ENCODE assay signal across 8 cellular contexts in the genomic region with DNA sequence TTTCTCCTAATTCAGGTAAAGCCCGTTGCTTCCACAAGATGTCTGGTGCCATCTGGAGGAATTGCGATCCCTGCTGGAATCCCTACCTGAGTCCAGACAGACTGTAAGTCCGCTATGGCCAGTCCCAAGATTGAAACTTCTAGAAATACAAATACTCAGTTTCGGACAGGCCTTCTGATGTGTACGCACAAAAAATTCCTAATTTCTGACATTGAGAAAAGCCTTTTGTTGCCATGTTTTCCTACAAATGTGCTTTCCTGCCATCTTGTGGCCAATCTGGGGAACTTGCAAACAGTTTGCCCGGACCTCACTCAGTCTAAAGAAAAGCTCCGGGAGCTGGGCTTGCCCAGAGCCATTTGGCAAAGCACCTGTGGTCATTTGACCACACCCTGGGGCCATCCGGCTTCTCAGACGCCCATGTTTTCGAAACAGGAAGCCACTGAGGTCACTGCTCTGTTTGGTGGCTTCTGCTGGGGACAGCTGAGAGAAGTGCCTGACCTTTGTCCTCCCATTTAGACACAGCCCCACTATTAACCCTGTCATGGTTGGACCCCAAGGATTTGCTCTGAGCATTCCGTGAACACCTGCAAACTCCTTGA.
DNase-seq lines count a peak whose midpoint lies in the region; ATAC-seq and TF ChIP-seq lines count a peak whose summit lies in the region.

No MANE protein-coding gene starts in this region.

- H2AFZ ChIP-seq in fibroblast of lung (ENCODE audit: low read length), result no peak overlapping the region

- POLR2A ChIA-PET in naive thymus-derived CD4-positive, alpha-beta T cell (lab: Charles Lee), result no interaction called here

- DNase-seq in COLO668 (lab: John Stamatoyannopoulos, UW; ENCODE audit: unreplicated experiment), result peak; percentile 88
- peak; percentile 68 for DNase-seq in HT1080 (ENCODE audit: low read depth)
- DNase-seq in OCI-M1 (lab: John Stamatoyannopoulos, UW), result peak; percentile 79
- DNase-seq in activated T-cell treated with anti-CD3 and anti-CD28 coated beads, Interleukin-2, amount 50 U/mL, for 1 hour, result peak; percentile 37
- DNase-seq in fibroblast of lung (ENCODE audit: low read depth in 2 of 2), result peak; percentile 61 to 83
- DNase-seq in naive thymus-derived CD4-positive, alpha-beta T cell, result peak in 8 of 9 donors; percentile 16 to 57 (median 40)
- no peak for DNase-seq in thoracic aorta (ENCODE audit: low spot score)

- H3K4me1 Mint-ChIP-seq in naive thymus-derived CD4-positive, alpha-beta T cell, result peaks cover 0 to 8% (median 0%) of the 10 kb centered on the region in 7 donors

- no peaks in the 10 kb centered on the region for H3K4me1 ChIP-seq in fibroblast of lung (ENCODE audit: control insufficient read depth, extremely low read depth, insufficient read depth, low read length)
- no peaks in the 10 kb centered on the region for H3K4me1 ChIP-seq in naive thymus-derived CD4-positive, alpha-beta T cell (ENCODE audit: control insufficient read depth in 2 of 2, insufficient read depth in 2 of 2, low read length in 2 of 2)
- H3K4me1 ChIP-seq in thoracic aorta (ENCODE audit: control insufficient read depth in 1 of 2, low read depth in 2 of 2), result peaks cover 4 to 22% of the 10 kb centered on the region in 2 donors

- H4K20me1 ChIP-seq in fibroblast of lung (ENCODE audit: control insufficient read depth, extremely low read depth, insufficient read depth, low read length), result no peaks in the 10 kb centered on the region

- H3K9ac ChIP-seq in fibroblast of lung (ENCODE audit: insufficient read depth, low read length), result no peak overlapping the region

- no peaks in the 10 kb centered on the region for H3K79me2 ChIP-seq in fibroblast of lung (ENCODE audit: control insufficient read depth, insufficient read depth, low read length)

- H3K27me3 Mint-ChIP-seq in naive thymus-derived CD4-positive, alpha-beta T cell, result peaks cover 0 to 11% (median 0%) of the 10 kb centered on the region in 5 donors

- peak; percentile 81 for ATAC-seq in GM19452 (IDR thresholded peaks at IDR 0.05; ENCODE audit: unreplicated experiment)
- peak; percentile 79 for ATAC-seq in naive thymus-derived CD4-positive, alpha-beta T cell
- ATAC-seq in thoracic aorta (ENCODE audit: insufficient number of reproducible peaks, low FRiP score, low read depth), result no peak

- H3K27me3 ChIP-seq in fibroblast of lung (ENCODE audit: control insufficient read depth, insufficient read depth, low read length), result peaks cover under 1% of the 10 kb centered on the region
- no peaks in the 10 kb centered on the region for H3K27me3 ChIP-seq in naive thymus-derived CD4-positive, alpha-beta T cell (ENCODE audit: control insufficient read depth in 2 of 2, insufficient read depth in 2 of 2, low read length in 2 of 2)
- no peaks in the 10 kb centered on the region for H3K27me3 ChIP-seq in thoracic aorta (replicated peaks; ENCODE audit: insufficient read depth)

- H3K4me3 Mint-ChIP-seq in naive thymus-derived CD4-positive, alpha-beta T cell, result no peak overlapping the region

- CTCF ChIA-PET in naive thymus-derived CD4-positive, alpha-beta T cell (lab: Charles Lee), result interaction anchor here (0.8 to 1.0 kb wide), 2 partner anchors 19 to 228 kb away, joined by 3 to 4 read pairs; no protein-coding TSS in a partner anchor

- no peaks in the 10 kb centered on the region for H3K9me3 ChIP-seq in fibroblast of lung (ENCODE audit: control insufficient read depth, insufficient read depth, low read depth, low read length)
- H3K9me3 ChIP-seq in naive thymus-derived CD4-positive, alpha-beta T cell (ENCODE audit: control insufficient read depth in 2 of 3, low read length in 3 of 3), result no peaks in the 10 kb centered on the region
- no peaks in the 10 kb centered on the region for H3K9me3 ChIP-seq in thoracic aorta

- H3K36me3 ChIP-seq in fibroblast of lung (ENCODE audit: control insufficient read depth, insufficient read depth, low read length), result no peaks in the 10 kb centered on the region
- H3K36me3 ChIP-seq in naive thymus-derived CD4-positive, alpha-beta T cell (ENCODE audit: control insufficient read depth in 2 of 3, insufficient read depth in 3 of 3, low read length in 3 of 3), result no peaks in the 10 kb centered on the region
- H3K36me3 ChIP-seq in thoracic aorta, result no peaks in the 10 kb centered on the region

- intact Hi-C loops in naive thymus-derived CD4-positive, alpha-beta T cell (cut with micrococcal nuclease), result loop anchor here (1.0 to 5.0 kb wide), 7 partner anchors 20 to 818 kb away; no protein-coding TSS in a partner anchor

- TF ChIP-seq CTCF in fibroblast of lung (conservative IDR thresholded peaks at IDR 0.05 in 1 of 2, IDR thresholded peaks at IDR 0.05 in 1 of 2; ENCODE audit: low read depth in 1 of 2, low read length in 2 of 2) (peak; percentile 82 to 83), thoracic aorta (IDR thresholded peaks at IDR 0.05) (peak; percentile 84)

- H3K9me3 Mint-ChIP-seq in naive thymus-derived CD4-positive, alpha-beta T cell, result no peaks in the 10 kb centered on the region

- no peaks in the 10 kb centered on the region for H3K36me3 Mint-ChIP-seq in naive thymus-derived CD4-positive, alpha-beta T cell

- H3K4me3 ChIP-seq in fibroblast of lung (replicated peaks in 1 of 4; ENCODE audit: control extremely low read depth in 1 of 4, insufficient read depth in 1 of 4, low read depth in 3 of 4, low read length in 4 of 4) (peak overlapping the region in 1 of 4 experiments; percentile 17), thoracic aorta (no peak overlapping the region)
- no peak overlapping the region for H3K4me3 ChIP-seq in naive thymus-derived CD4-positive, alpha-beta T cell (ENCODE audit: low read length)

- H3K27ac ChIP-seq in fibroblast of lung (ENCODE audit: insufficient read depth, low read length), result no peak overlapping the region
- H3K27ac ChIP-seq in naive thymus-derived CD4-positive, alpha-beta T cell (ENCODE audit: low read depth, low read length), result no peak overlapping the region
- H3K27ac ChIP-seq in thoracic aorta, result no peak overlapping the region

- H3K4me2 ChIP-seq in fibroblast of lung (ENCODE audit: extremely low read depth, insufficient read depth, low read length), result peak overlapping the region; percentile 0

- no peak overlapping the region for H3K27ac Mint-ChIP-seq in naive thymus-derived CD4-positive, alpha-beta T cell
